15 cellular contexts compared by ENCODE assay signal in genomic region chr1:78640462-78640861, GRCh38. TPM values are rescaled to one million over a fixed set of nuclear protein-coding genes. Genes with fewer than 3 reads are reported as not detected.
DNase-seq lines count a peak whose midpoint lies in the region; ATAC-seq, FAIRE-seq and TF ChIP-seq lines count a peak whose summit lies in the region.
"Had no signal": no experiment of that assay in that cellular context is flagged by ENCODE, and none has a peak within 500 bp of the region (broad histone marks: within the 10 kb centered on the region; RNA-seq: fewer than 3 reads in every experiment).

No MANE protein-coding gene starts in this region.

- ATAC-seq in GM19035 (IDR thresholded peaks at IDR 0.05; ENCODE audit: unreplicated experiment) (peak; percentile 67), GM21786 (IDR thresholded peaks at IDR 0.05; ENCODE audit: unreplicated experiment) (peak; percentile 75), HG03354 (IDR thresholded peaks at IDR 0.05; ENCODE audit: poor library complexity, severe bottlenecking, unreplicated experiment) (peak; percentile 47), K562 (no peak), GM19452 (IDR thresholded peaks at IDR 0.05; ENCODE audit: unreplicated experiment) (no peak)
- ATAC-seq: activated naive CD4-positive, alpha-beta T cell treated with anti-CD3 and anti-CD28 coated beads, Interleukin-2, amount 50 U/mL, for 72 hours had no signal

- H3K36me3 ChIP-seq in K562 (ENCODE audit: control insufficient read depth, insufficient read depth, low read length), result no peaks in the 10 kb centered on the region
- H3K36me3 ChIP-seq in left ventricle myocardium inferior, result peaks cover 7% of the 10 kb centered on the region
- H3K36me3 ChIP-seq: cardiac muscle cell, MG63 had no signal

- no peak for FAIRE-seq in K562 (lab: Jason Lieb, UNC)
- FAIRE-seq: small intestine had no signal

- no TSS peak for BruUV-seq in K562 (replicated peaks; lab: Mats Ljungman, UMichigan)

- no peak overlapping the region for H3K4me3 ChIP-seq in K562
- H3K4me3 ChIP-seq in left ventricle myocardium inferior, result no peak overlapping the region
- H3K4me3 ChIP-seq: cardiac muscle cell, MG63, SK-N-MC had no signal

- CTCF ChIA-PET in K562 (lab: Yijun Ruan, JAX; ENCODE audit: low intra/inter-chr PET ratio), result no interaction called here

- no peaks in the 10 kb centered on the region for H3K27me3 ChIP-seq in K562 (ENCODE audit: control insufficient read depth in 2 of 2, insufficient read depth in 2 of 2, low read length in 2 of 2)
- H3K27me3 ChIP-seq in left ventricle myocardium inferior (ENCODE audit: low read depth), result no peaks in the 10 kb centered on the region
- H3K27me3 ChIP-seq: cardiac muscle cell, MG63 had no signal

- no peak for TF ChIP-seq EP300 in K562 (IDR thresholded peaks at IDR 0.05; ENCODE audit: low read length)

- TF ChIP-seq RAD21 in K562 (CRISPR knock-in tag; conservative IDR thresholded peaks at IDR 0.05 in 1 of 2, IDR thresholded peaks at IDR 0.05 in 1 of 2), result no peak

- H3K9me3 ChIP-seq in K562 (replicated peaks; ENCODE audit: control insufficient read depth, insufficient read depth, low read depth, low read length) (no peaks in the 10 kb centered on the region), left ventricle myocardium inferior (replicated peaks) (peaks cover 7% of the 10 kb centered on the region)

- DNase-seq in K562 (ENCODE audit: extremely low read depth in 1 of 4, low spot score in 3 of 4) (no peak), left ventricle myocardium inferior (no peak), AG08395 (ENCODE audit: low spot score) (no peak)
- DNase-seq: EL, foreskin melanocyte, H7, MG63, small intestine had no signal

- H4K20me1 ChIP-seq in K562 (replicated peaks; ENCODE audit: control insufficient read depth, insufficient read depth, low read length), result no peaks in the 10 kb centered on the region

- H3K4me2 ChIP-seq in K562 (ENCODE audit: insufficient read depth, low read length), result no peak overlapping the region

- TF ChIP-seq POLR2A in K562 (conservative IDR thresholded peaks at IDR 0.05), result no peak

- in situ Hi-C loops in K562 (cut with MboI), result no loop called here

- WGBS in K562 (ENCODE audit: insufficient coverage, low coverage, missing lambda C conversion rate), result 0% methylated on average over 1 of the region's 1 CpG

- intact Hi-C loops in K562 (cut with micrococcal nuclease), result no loop called here
- intact Hi-C loops in left ventricle myocardium inferior (cut with micrococcal nuclease), result no loop called here

- H3K4me1 ChIP-seq in K562 (replicated peaks in 1 of 2; ENCODE audit: control insufficient read depth in 2 of 2, insufficient read depth in 2 of 2, low read length in 2 of 2), result no peaks in the 10 kb centered on the region
- H3K4me1 ChIP-seq in left ventricle myocardium inferior, result peaks cover 1% of the 10 kb centered on the region

- H2AFZ ChIP-seq in K562 (ENCODE audit: low read depth, low read length), result no peak overlapping the region

- H3K27ac ChIP-seq in K562 (ENCODE audit: extremely low read depth, low read depth, low read length) (no peak overlapping the region), left ventricle myocardium inferior (replicated peaks) (no peak overlapping the region)
- H3K27ac ChIP-seq: cardiac muscle cell, SK-N-MC had no signal

- H3K9ac ChIP-seq in K562 (ENCODE audit: insufficient read depth in 1 of 2, low read depth in 2 of 2, low read length in 2 of 2), result no peak overlapping the region

- H3K79me2 ChIP-seq in K562 (ENCODE audit: control insufficient read depth, insufficient read depth, low read length), result no peaks in the 10 kb centered on the region

- TF ChIP-seq CTCF in K562 (IDR thresholded peaks at IDR 0.05 in 2 of 3, conservative IDR thresholded peaks at IDR 0.05 in 1 of 3; ENCODE audit: insufficient read depth in 2 of 3, low read depth in 1 of 3, low read length in 3 of 3) (no peak), left ventricle myocardium inferior (IDR thresholded peaks at IDR 0.05; ENCODE audit: borderline replicate concordance) (no peak)

- H3K9me1 ChIP-seq in K562 (ENCODE audit: control insufficient read depth, insufficient read depth, low read length), result no peaks in the 10 kb centered on the region

- POLR2A ChIA-PET in K562 (lab: Yijun Ruan, JAX), result no interaction called here

TF ChIP-seq in K562, 482 proteins besides CTCF, POLR2A, EP300 and RAD21:
- TF ChIP-seq SPI1 (IDR thresholded peaks at IDR 0.05; ENCODE audit: borderline replicate concordance, low read depth, low read length) (0 out of 2 replicates have a peak, but pooled peaks have one; percentile 10), CXXC5 (CRISPR knock-in tag; IDR thresholded peaks at IDR 0.05) (no peak)

RNA-seq across cellular contexts. Expression of gene IFI44, which starts 9.2 kb away (rescaled TPM):
- not detected in 2 replicates for total RNA-seq in K562 (2011; cell fraction: chromatin; rRNA removed; ENCODE audit: low replicate concordance)
- total RNA-seq in K562 (2011; cell fraction: nucleolus; rRNA removed), result not detected in 2 replicates
- not detected in 2 replicates for total RNA-seq in K562 (2011; cell fraction: nucleoplasm; rRNA removed)
- total RNA-seq in K562 (2014; rRNA removed) (not detected in 2 replicates), K562 (2014; rRNA removed; fragmentation: Illumina TruSeq; extraction: Trizol) (not detected in 2 replicates), K562 (2015; rRNA removed; fragmentation: Illumina TruSeq; extraction: Trizol) (not detected in 2 replicates), K562 (2021) (0.11 TPM in 1 of 2 replicates, not detected in the other), left ventricle myocardium inferior (6.6 TPM)
- polyA plus RNA-seq in K562 (2011; rRNA removed) (not detected in 2 replicates), K562 (2014; fragmentation: Illumina TruSeq; extraction: Trizol) (not detected in 2 replicates), K562 (2014; fragmentation: Nextera tagmentation; extraction: Ambion mirVana) (not detected), K562 (2014; rRNA removed) (not detected in 2 replicates)
- not detected in 2 replicates for polyA plus RNA-seq in K562 (2011; cell fraction: cytosol; rRNA removed)
- not detected in 2 replicates for polyA plus RNA-seq in K562 (2011; cell fraction: nucleus; rRNA removed)
- polyA plus RNA-seq in K562 (2012), result not detected in 2 replicates
- not detected in 2 replicates for polyA minus RNA-seq in K562 (2011; rRNA and poly(A)+ RNA removed)
- not detected in 2 replicates for polyA minus RNA-seq in K562 (2011; cell fraction: cytosol; rRNA and poly(A)+ RNA removed)
- not detected in 2 replicates for polyA minus RNA-seq in K562 (2011; cell fraction: nucleus; rRNA and poly(A)+ RNA removed)
- total RNA-seq: cardiac muscle cell, H7 had no signal
- polyA plus RNA-seq: cardiac muscle cell had no signal

RNA-seq across cellular contexts. Expression of gene IFI44L, which starts 20.2 kb away (rescaled TPM):
- total RNA-seq in K562 (2011; cell fraction: chromatin; rRNA removed; ENCODE audit: low replicate concordance), result not detected in 2 replicates
- total RNA-seq in K562 (2011; cell fraction: nucleolus; rRNA removed), result not detected in 2 replicates
- total RNA-seq in K562 (2011; cell fraction: nucleoplasm; rRNA removed), result not detected in 2 replicates
- total RNA-seq in K562 (2014; rRNA removed) (not detected in 2 replicates), K562 (2014; rRNA removed; fragmentation: Illumina TruSeq; extraction: Trizol) (not detected in 2 replicates), K562 (2015; rRNA removed; fragmentation: Illumina TruSeq; extraction: Trizol) (not detected in 2 replicates), K562 (2021) (0.18 and 0.22 TPM in 2 replicates), left ventricle myocardium inferior (5.4 TPM)
- polyA plus RNA-seq in K562 (2011; rRNA removed) (not detected in 2 replicates), K562 (2014; fragmentation: Illumina TruSeq; extraction: Trizol) (0.07 TPM in 1 of 2 replicates, not detected in the other), K562 (2014; fragmentation: Nextera tagmentation; extraction: Ambion mirVana) (under 1 TPM in 1 of 2 experiments, not detected in 1; 0.04 TPM), K562 (2014; rRNA removed) (not detected in 2 replicates)
- polyA plus RNA-seq in K562 (2011; cell fraction: cytosol; rRNA removed), result not detected in 2 replicates
- polyA plus RNA-seq in K562 (2011; cell fraction: nucleus; rRNA removed), result not detected in 2 replicates
- polyA plus RNA-seq in K562 (2012), result 0.10 TPM in 1 of 2 replicates, not detected in the other
- not detected in 2 replicates for polyA minus RNA-seq in K562 (2011; rRNA and poly(A)+ RNA removed)
- polyA minus RNA-seq in K562 (2011; cell fraction: cytosol; rRNA and poly(A)+ RNA removed), result not detected in 2 replicates
- polyA minus RNA-seq in K562 (2011; cell fraction: nucleus; rRNA and poly(A)+ RNA removed), result not detected in 2 replicates
- total RNA-seq: H7 had no signal
- polyA plus RNA-seq: cardiac muscle cell had no signal

Comparison
In these comparisons a context has a peak if more than half of its experiments do, and no peak if none do; other contexts are left out.
1. ATAC-seq: peak in GM19035 (single experiment), GM21786 (single experiment) and HG03354 (single experiment); none in K562 (single experiment) and GM19452 (single experiment).